In genomic region chr20:25033941-25034335, GRCh38 we compare ENCODE assay signal across 21 cellular contexts. TPM values are rescaled to one million over a fixed set of nuclear protein-coding genes. Genes with fewer than 3 reads are reported as not detected.
A peak's percentile ranks its signal among the peaks of the same experiment; 100 is the strongest.
DNase-seq lines count a peak whose midpoint lies in the region; ATAC-seq and TF ChIP-seq lines count a peak whose summit lies in the region.
"Had no signal": no experiment of that assay in that cellular context is flagged by ENCODE, and none has a peak within 500 bp of the region (broad histone marks: within the 10 kb centered on the region; RNA-seq: fewer than 3 reads in every experiment).

No MANE protein-coding gene starts in this region.

- H3K27ac ChIP-seq in CD4-positive, CD25-positive, alpha-beta regulatory T cell (ENCODE audit: insufficient read depth, low read length, poor library complexity, severe bottlenecking): peak overlapping the region; percentile 19
- H3K27ac ChIP-seq in stomach: peak overlapping the region; percentile 71 to 84 (median 77)
- H3K27ac ChIP-seq: KMS-11 had no signal

- no peak overlapping the region for H3K4me3 Mint-ChIP-seq in CD4-positive, CD25-positive, alpha-beta regulatory T cell
- no peak overlapping the region for H3K4me3 Mint-ChIP-seq in activated T-helper 17 cell treated with anti-CD3 and anti-CD28 coated beads, Interleukin-2, amount 50 U/mL, for 72 hours
- H3K4me3 Mint-ChIP-seq in CD14-positive monocyte: no peak overlapping the region
- H3K4me3 Mint-ChIP-seq: activated B cell treated with CpG ODN at 0.5 μM for 24 hours; activated CD8-positive, alpha-beta T cell treated with anti-CD3 and anti-CD28 coated beads, Interleukin-2, amount 10 ng/mL, durations not matched to agents 7 days and 5 days; activated T-helper 1 cell treated with anti-CD3 and anti-CD28 coated beads, Interleukin-12 subunit alpha, Interleukin-12 subunit beta, Interleukin-2, Interleukin-4 antibody, amounts not matched to agents 30 ng/mL and 10 ng/mL and 1 ng/mL, durations not matched to agents 14 hours and 24 hours and 36 hours; endodermal cell; T-cell had no signal

- DNase-seq in CD4-positive, CD25-positive, alpha-beta regulatory T cell: no peak
- DNase-seq in left colon: peak in 1 of 2 donors; percentile 47
- DNase-seq in stomach: no peak
- DNase-seq in CD14-positive monocyte (ENCODE audit: low spot score): no peak
- no peak for DNase-seq in SW 1271 (lab: John Stamatoyannopoulos, UW)
- DNase-seq in medulla oblongata (ENCODE audit: extremely low spot score): no peak
- DNase-seq: activated B cell treated with CpG ODN at 0.5 μM for 24 hours; activated CD8-positive, alpha-beta T cell treated with anti-CD3 and anti-CD28 coated beads, Interleukin-2, amount 10 ng/mL, durations not matched to agents 7 days and 5 days; cerebellar nuclear complex; COR-L47; endodermal cell; naive B cell; NCI-H226; stimulated activated naive CD4-positive, alpha-beta T cell; T-cell had no signal

- TF ChIP-seq CTCF in stomach (IDR thresholded peaks at IDR 0.05) (no peak), CD14-positive monocyte (IDR thresholded peaks at IDR 0.05) (no peak)

- H3K27me3 ChIP-seq in CD4-positive, CD25-positive, alpha-beta regulatory T cell (ENCODE audit: control insufficient read depth, insufficient read depth, low read length): no peaks in the 10 kb centered on the region
- no peaks in the 10 kb centered on the region for H3K27me3 ChIP-seq in stomach

- no peak for ATAC-seq in CD4-positive, CD25-positive, alpha-beta regulatory T cell (ENCODE audit: low read depth in 2 of 2)
- ATAC-seq in activated T-helper 17 cell treated with anti-CD3 and anti-CD28 coated beads, Interleukin-2, amount 50 U/mL, for 72 hours (replicated peaks): no peak
- ATAC-seq in left colon (peak; percentile 22), GM21717 (IDR thresholded peaks at IDR 0.05; ENCODE audit: unreplicated experiment) (no peak)
- ATAC-seq: activated CD8-positive, alpha-beta T cell treated with anti-CD3 and anti-CD28 coated beads, Interleukin-2, amount 10 ng/mL, durations not matched to agents 7 days and 5 days; HCT116; T-cell had no signal

- peak overlapping the region in 1 of 3 donors; percentile 65 for H3K27ac Mint-ChIP-seq in CD4-positive, CD25-positive, alpha-beta regulatory T cell
- H3K27ac Mint-ChIP-seq in activated T-helper 17 cell treated with anti-CD3 and anti-CD28 coated beads, Interleukin-2, amount 50 U/mL, for 72 hours: peak overlapping the region; percentile 15
- H3K27ac Mint-ChIP-seq in CD14-positive monocyte: peak overlapping the region in 2 of 7 donors; percentile 22 to 42
- H3K27ac Mint-ChIP-seq: activated CD8-positive, alpha-beta T cell treated with anti-CD3 and anti-CD28 coated beads, Interleukin-2, amount 10 ng/mL, durations not matched to agents 7 days and 5 days; activated T-helper 1 cell treated with anti-CD3 and anti-CD28 coated beads, Interleukin-12 subunit alpha, Interleukin-12 subunit beta, Interleukin-2, Interleukin-4 antibody, amounts not matched to agents 30 ng/mL and 10 ng/mL and 1 ng/mL, durations not matched to agents 14 hours and 24 hours and 36 hours; endodermal cell; T-cell had no signal

- no peaks in the 10 kb centered on the region for H3K9me3 Mint-ChIP-seq in CD4-positive, CD25-positive, alpha-beta regulatory T cell
- H3K9me3 Mint-ChIP-seq in activated T-helper 17 cell treated with anti-CD3 and anti-CD28 coated beads, Interleukin-2, amount 50 U/mL, for 72 hours: no peaks in the 10 kb centered on the region
- no peaks in the 10 kb centered on the region for H3K9me3 Mint-ChIP-seq in CD14-positive monocyte
- H3K9me3 Mint-ChIP-seq: activated B cell treated with CpG ODN at 0.5 μM for 24 hours; activated T-helper 1 cell treated with anti-CD3 and anti-CD28 coated beads, Interleukin-12 subunit alpha, Interleukin-12 subunit beta, Interleukin-2, Interleukin-4 antibody, amounts not matched to agents 30 ng/mL and 10 ng/mL and 1 ng/mL, durations not matched to agents 14 hours and 24 hours and 36 hours; endodermal cell; naive B cell; T-cell had no signal

- intact Hi-C loops in left colon (cut with DNase I, micrococcal nuclease) (no loop called here), stomach (cut with DNase I; ENCODE audit: low total_unique reads) (no loop called here), CD14-positive monocyte (cut with micrococcal nuclease) (no loop called here)

- peaks cover 40% of the 10 kb centered on the region for H3K4me1 ChIP-seq in CD4-positive, CD25-positive, alpha-beta regulatory T cell (ENCODE audit: control insufficient read depth, insufficient read depth, low read length, poor library complexity, severe bottlenecking)
- H3K4me1 ChIP-seq in stomach: peaks cover 66 to 88% (median 76%) of the 10 kb centered on the region in 4 donors

- TF ChIP-seq POLR2A in stomach (IDR thresholded peaks at IDR 0.05): no peak

- peaks cover 14% of the 10 kb centered on the region for H3K36me3 ChIP-seq in CD4-positive, CD25-positive, alpha-beta regulatory T cell (ENCODE audit: control insufficient read depth, insufficient read depth, low read length)
- H3K36me3 ChIP-seq in stomach: peaks cover 0 to 19% (median 18%) of the 10 kb centered on the region in 4 donors

- WGBS in stomach, 5 donors: 22 to 36% (median 30%) methylated on average over 3 of the region's 3 CpGs

- H3K36me3 Mint-ChIP-seq in CD4-positive, CD25-positive, alpha-beta regulatory T cell: peaks cover 18% of the 10 kb centered on the region
- H3K36me3 Mint-ChIP-seq in activated T-helper 17 cell treated with anti-CD3 and anti-CD28 coated beads, Interleukin-2, amount 50 U/mL, for 72 hours (ENCODE audit: low read depth): peaks cover 17% of the 10 kb centered on the region
- H3K36me3 Mint-ChIP-seq in CD14-positive monocyte: peaks cover 12 to 13% of the 10 kb centered on the region in 2 donors

- H3K9me3 ChIP-seq in CD4-positive, CD25-positive, alpha-beta regulatory T cell (ENCODE audit: control insufficient read depth in 2 of 2, low read length in 2 of 2): no peaks in the 10 kb centered on the region
- H3K9me3 ChIP-seq in stomach: no peaks in the 10 kb centered on the region

- H3K4me1 Mint-ChIP-seq in CD4-positive, CD25-positive, alpha-beta regulatory T cell: peaks cover 28 to 64% (median 54%) of the 10 kb centered on the region in 4 donors
- peaks cover 21% of the 10 kb centered on the region for H3K4me1 Mint-ChIP-seq in activated T-helper 17 cell treated with anti-CD3 and anti-CD28 coated beads, Interleukin-2, amount 50 U/mL, for 72 hours
- peaks cover 25% of the 10 kb centered on the region for H3K4me1 Mint-ChIP-seq in CD14-positive monocyte
- H3K4me1 Mint-ChIP-seq: endodermal cell had no signal

- H3K4me3 ChIP-seq in CD4-positive, CD25-positive, alpha-beta regulatory T cell (ENCODE audit: low read depth, low read length): no peak overlapping the region
- no peak overlapping the region for H3K4me3 ChIP-seq in stomach

- TF ChIP-seq EP300 in stomach (IDR thresholded peaks at IDR 0.05): no peak

- H3K27me3 Mint-ChIP-seq in CD4-positive, CD25-positive, alpha-beta regulatory T cell: no peaks in the 10 kb centered on the region
- H3K27me3 Mint-ChIP-seq in activated T-helper 17 cell treated with anti-CD3 and anti-CD28 coated beads, Interleukin-2, amount 50 U/mL, for 72 hours: no peaks in the 10 kb centered on the region
- H3K27me3 Mint-ChIP-seq in CD14-positive monocyte (ENCODE audit: low read depth in 3 of 3): no peaks in the 10 kb centered on the region
- H3K27me3 Mint-ChIP-seq: activated B cell treated with CpG ODN at 0.5 μM for 24 hours, naive B cell, T-cell had no signal

RNA-seq across cellular contexts. Expression of gene ACSS1, which starts 24.0 kb away (rescaled TPM):
- total RNA-seq in CD4-positive, CD25-positive, alpha-beta regulatory T cell: 38.7 TPM
- 10 to 100 TPM; 39.8 to 47.3 (median 40.9) TPM for polyA plus RNA-seq in CD4-positive, CD25-positive, alpha-beta regulatory T cell
- total RNA-seq in activated T-helper 17 cell treated with anti-CD3 and anti-CD28 coated beads, Interleukin-2, amount 50 U/mL, for 72 hours: 10 to 100 TPM in 1 of 2 donors, 1 to 10 TPM in 1; 8.4 to 23.3 TPM
- 10 to 100 TPM; 37.8 to 43.6 TPM for total RNA-seq in left colon
- 100 to 1,000 TPM in 1 of 5 donors, 10 to 100 TPM in 3, 1 to 10 TPM in 1; 7.0 to 135 (median 35.6) TPM for total RNA-seq in stomach
- polyA plus RNA-seq in stomach: 10 to 100 TPM; 35.3 to 37.7 (median 35.9) TPM
- polyA plus RNA-seq in CD14-positive monocyte: 10 to 100 TPM; 27.6 to 32.0 TPM

RNA-seq across cellular contexts. Expression of gene APMAP, which starts 41.4 kb away (rescaled TPM):
- total RNA-seq in CD4-positive, CD25-positive, alpha-beta regulatory T cell: 28.2 TPM
- polyA plus RNA-seq in CD4-positive, CD25-positive, alpha-beta regulatory T cell: 10 to 100 TPM; 68.4 to 83.2 (median 72.4) TPM
- 10 to 100 TPM; 30.7 to 49.4 TPM for total RNA-seq in activated T-helper 17 cell treated with anti-CD3 and anti-CD28 coated beads, Interleukin-2, amount 50 U/mL, for 72 hours
- total RNA-seq in left colon (10 to 100 TPM; 44.5 to 53.4 TPM), stomach (10 to 100 TPM; 12.3 to 55.6 (median 39.3) TPM)
- polyA plus RNA-seq in stomach (10 to 100 TPM; 14.4 to 29.5 (median 24.8) TPM), CD14-positive monocyte (10 to 100 TPM; 73.2 to 74.0 TPM)

RNA-seq across cellular contexts. Expression of gene VSX1, which starts 48.0 kb away (rescaled TPM):
- total RNA-seq in CD4-positive, CD25-positive, alpha-beta regulatory T cell: not detected
- polyA plus RNA-seq in CD4-positive, CD25-positive, alpha-beta regulatory T cell: not detected
- not detected for total RNA-seq in activated T-helper 17 cell treated with anti-CD3 and anti-CD28 coated beads, Interleukin-2, amount 50 U/mL, for 72 hours
- total RNA-seq in left colon: not detected
- total RNA-seq in stomach: not detected
- under 1 TPM in 1 of 3 donors, not detected in 2; 0.05 TPM for polyA plus RNA-seq in stomach
- polyA plus RNA-seq in CD14-positive monocyte: not detected
- total RNA-seq: activated B cell treated with CpG ODN at 0.5 μM for 24 hours; activated CD8-positive, alpha-beta T cell treated with anti-CD3 and anti-CD28 coated beads, Interleukin-2, amount 10 ng/mL, durations not matched to agents 7 days and 5 days; activated T-helper 1 cell treated with anti-CD3 and anti-CD28 coated beads, Interleukin-12 subunit alpha, Interleukin-12 subunit beta, Interleukin-2, Interleukin-4 antibody, amounts not matched to agents 30 ng/mL and 10 ng/mL and 1 ng/mL, durations not matched to agents 14 hours and 24 hours and 36 hours; endodermal cell; pulmonary artery endothelial cell; T-cell had no signal
